1 cellular context compared by ENCODE assay signal in the genomic region with DNA sequence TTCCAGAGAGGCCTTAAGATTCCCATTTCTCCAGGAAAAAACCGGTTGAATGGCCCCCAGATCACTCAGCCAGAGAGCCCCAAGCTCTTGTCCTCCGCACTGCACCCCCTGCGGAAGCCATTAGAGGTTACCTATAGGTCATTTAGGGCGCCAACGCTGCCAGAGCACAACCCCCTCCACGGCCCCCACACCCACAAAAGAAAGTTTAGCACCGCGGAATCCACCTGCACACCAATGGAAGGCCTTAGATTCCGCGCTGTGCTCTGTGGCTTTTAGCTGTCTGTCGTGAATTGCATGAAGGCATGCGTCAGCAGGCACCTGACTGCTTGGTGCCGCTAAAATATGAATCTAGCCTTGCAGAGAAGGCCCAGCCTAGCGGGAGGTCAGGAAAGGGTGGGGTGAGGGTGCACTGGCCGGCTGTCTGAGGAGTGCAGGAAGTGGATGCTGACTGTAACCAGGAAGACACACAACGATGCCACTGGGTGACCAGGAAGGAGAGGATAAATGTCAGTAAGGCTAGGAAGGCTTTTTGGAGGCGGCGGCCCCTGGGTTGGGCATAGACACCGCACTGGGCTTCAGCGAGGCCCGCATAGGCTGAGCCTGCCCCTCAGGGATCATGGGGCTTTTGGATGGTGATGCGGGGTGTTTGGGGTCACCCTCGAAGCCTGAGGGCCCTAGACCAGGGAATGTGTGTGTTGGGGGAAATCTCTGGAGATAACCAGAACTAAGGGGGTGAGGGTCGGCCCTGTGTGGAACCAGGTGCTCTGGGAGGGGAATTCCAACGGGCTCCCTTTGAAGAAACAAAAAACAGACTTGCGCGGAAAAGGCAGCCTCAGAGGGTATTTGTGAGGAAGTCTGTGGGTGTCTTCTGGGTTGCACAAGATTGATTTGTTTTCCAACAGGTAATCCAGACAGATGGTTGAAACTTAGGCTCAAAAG.
A peak's percentile ranks its signal among the peaks of the same experiment; 100 is the strongest.
TF ChIP-seq lines count a peak whose summit lies in the region.

No MANE protein-coding gene starts in this region.

TF ChIP-seq in K562, 482 proteins besides CTCF, POLR2A, EP300 and RAD21 (continued from another document and continues in another):
- TF ChIP-seq, protein P1, sequence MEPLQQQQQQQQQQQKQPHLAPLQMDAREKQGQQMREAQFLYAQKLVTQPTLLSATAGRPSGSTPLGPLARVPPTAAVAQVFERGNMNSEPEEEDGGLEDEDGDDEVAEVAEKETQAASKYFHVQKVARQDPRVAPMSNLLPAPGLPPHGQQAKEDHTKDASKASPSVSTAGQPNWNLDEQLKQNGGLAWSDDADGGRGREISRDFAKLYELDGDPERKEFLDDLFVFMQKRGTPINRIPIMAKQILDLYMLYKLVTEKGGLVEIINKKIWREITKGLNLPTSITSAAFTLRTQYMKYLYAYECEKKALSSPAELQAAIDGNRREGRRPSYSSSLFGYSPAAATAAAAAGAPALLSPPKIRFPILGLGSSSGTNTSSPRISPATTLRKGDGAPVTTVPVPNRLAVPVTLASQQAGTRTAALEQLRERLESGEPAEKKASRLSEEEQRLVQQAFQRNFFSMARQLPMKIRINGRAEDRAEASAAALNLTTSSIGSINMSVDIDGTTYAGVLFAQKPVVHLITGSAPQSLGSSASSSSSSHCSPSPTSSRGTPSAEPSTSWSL (CRISPR knock-in tag; IDR thresholded peaks at IDR 0.05; ENCODE audit: borderline replicate concordance): no peak
- TF ChIP-seq PML (IDR thresholded peaks at IDR 0.05; ENCODE audit: low read length) (peak; percentile 54; the same call in 1 of the 2 replicates), MEF2D (tag; conservative IDR thresholded peaks at IDR 0.05; ENCODE audit: low read depth) (0 out of 2 replicates have a peak, but pooled peaks have one; percentile 38), TBP (optimal IDR thresholded peaks at IDR 0.05; ENCODE audit: low read depth, low read length) (peak; percentile 59), ZNF134 (CRISPR knock-in tag; conservative IDR thresholded peaks at IDR 0.05) (no peak), CSDE1 (IDR thresholded peaks at IDR 0.05) (no peak), MTF1 (CRISPR knock-in tag; IDR thresholded peaks at IDR 0.05; ENCODE audit: borderline replicate concordance) (0 out of 2 replicates have a peak, but pooled peaks have one; percentile 4), CAMTA2 (CRISPR knock-in tag; conservative IDR thresholded peaks at IDR 0.05) (no peak), HDAC2 (IDR thresholded peaks at IDR 0.05) (peak; percentile 83; the same call in 1 of the 2 replicates), ASH1L (IDR thresholded peaks at IDR 0.05; ENCODE audit: borderline replicate concordance, low read depth, partially characterized antibody) (no peak), ARNT (IDR thresholded peaks at IDR 0.05) (peak; percentile 65 to 77; a peak in 2 of 4 replicates), CCNT2 (IDR thresholded peaks at IDR 0.05; ENCODE audit: borderline replicate concordance, extremely low read depth, insufficient read length, low read depth, low read length) (no peak), YY1 (IDR thresholded peaks at IDR 0.05; ENCODE audit: borderline replicate concordance in 1 of 3, control insufficient read depth in 1 of 3, extremely low read depth in 1 of 3, insufficient read depth in 3 of 3, insufficient read length in 1 of 3, insufficient replicate concordance in 2 of 3, low read depth in 1 of 3, low read length in 2 of 3) (peak in 1 of 3 experiments; percentile 68), ZNF717 (CRISPR knock-in tag; IDR thresholded peaks at IDR 0.05) (no peak), ELF2 (CRISPR knock-in tag; IDR thresholded peaks at IDR 0.05) (peak; percentile 12; the same call in 1 of the 2 replicates), SNRNP70 (optimal IDR thresholded peaks at IDR 0.05; ENCODE audit: low read depth, low read length) (no peak), MEIS2 (IDR thresholded peaks at IDR 0.05; ENCODE audit: partially characterized antibody) (peak; percentile 60), ZNF253 (CRISPR knock-in tag; conservative IDR thresholded peaks at IDR 0.05) (no peak), SP1 (CRISPR knock-in tag; IDR thresholded peaks at IDR 0.05) (no peak), MAFG (tag; conservative IDR thresholded peaks at IDR 0.05) (no peak; the same call in 1 of the 2 replicates), DACH1 (IDR thresholded peaks at IDR 0.05; ENCODE audit: partially characterized antibody) (no peak), RFX5 (IDR thresholded peaks at IDR 0.05; ENCODE audit: low read depth, low read length) (no peak), CHD1 (IDR thresholded peaks at IDR 0.05; ENCODE audit: low read length) (no peak), XRCC3 (IDR thresholded peaks at IDR 0.05) (no peak), HLTF (IDR thresholded peaks at IDR 0.05) (peak; percentile 57), HNRNPUL1 (IDR thresholded peaks at IDR 0.05; ENCODE audit: low read length) (no peak), PHF20 (IDR thresholded peaks at IDR 0.05; ENCODE audit: partially characterized antibody) (no peak), C11orf30 (IDR thresholded peaks at IDR 0.05; ENCODE audit: low read depth) (peak; percentile 74), RNF2 (IDR thresholded peaks at IDR 0.05) (peak; percentile 75), MCM7 (IDR thresholded peaks at IDR 0.05) (no peak), DNMT1 (IDR thresholded peaks at IDR 0.05) (no peak), RBM14 (IDR thresholded peaks at IDR 0.05; ENCODE audit: borderline replicate concordance, insufficient read depth, low read depth, low read length) (no peak), ZNF445 (CRISPR knock-in tag; IDR thresholded peaks at IDR 0.05; ENCODE audit: low read depth) (no peak), ZNF77 (CRISPR knock-in tag; IDR thresholded peaks at IDR 0.05) (no peak), ZNF143 (CRISPR knock-in tag; IDR thresholded peaks at IDR 0.05) (no peak), NEUROD1 (IDR thresholded peaks at IDR 0.05; ENCODE audit: borderline replicate concordance, low read depth, low read length, partially characterized antibody) (peak; percentile 39), BDP1 (IDR thresholded peaks at IDR 0.05; ENCODE audit: insufficient read depth, insufficient read length) (no peak), THRAP3 (IDR thresholded peaks at IDR 0.05; ENCODE audit: borderline replicate concordance) (no peak), PRPF4 (IDR thresholded peaks at IDR 0.05; ENCODE audit: insufficient read depth, low read depth, low read length, poor library complexity, severe bottlenecking) (no peak), ZKSCAN3 (CRISPR knock-in tag; IDR thresholded peaks at IDR 0.05) (no peak), NCOR1 (IDR thresholded peaks at IDR 0.05) (peak; percentile 66), ZNF76 (CRISPR knock-in tag; IDR thresholded peaks at IDR 0.05; ENCODE audit: borderline replicate concordance) (no peak), SAP30 (IDR thresholded peaks at IDR 0.05; ENCODE audit: borderline replicate concordance, insufficient read depth, low read depth, low read length, poor library complexity, severe bottlenecking) (no peak), ZZZ3 (IDR thresholded peaks at IDR 0.05) (no peak), BRD9 (IDR thresholded peaks at IDR 0.05; ENCODE audit: low read depth, partially characterized antibody) (peak; percentile 26), FOXA1 (IDR thresholded peaks at IDR 0.05; ENCODE audit: borderline replicate concordance) (no peak), CREM (IDR thresholded peaks at IDR 0.05; ENCODE audit: low read depth) (peak; percentile 84), HDAC8 (tag; IDR thresholded peaks at IDR 0.05) (no peak; the same call in 1 of the 2 replicates), SMARCA4 (IDR thresholded peaks at IDR 0.05) (peak; percentile 70)
- TF ChIP-seq, protein P2, sequence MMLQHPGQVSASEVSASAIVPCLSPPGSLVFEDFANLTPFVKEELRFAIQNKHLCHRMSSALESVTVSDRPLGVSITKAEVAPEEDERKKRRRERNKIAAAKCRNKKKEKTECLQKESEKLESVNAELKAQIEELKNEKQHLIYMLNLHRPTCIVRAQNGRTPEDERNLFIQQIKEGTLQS (IDR thresholded peaks at IDR 0.05): peak; percentile 80
- TF ChIP-seq, protein P2 (CRISPR knock-in tag; conservative IDR thresholded peaks at IDR 0.05): no peak; the same call in 1 of the 2 replicates
- TF ChIP-seq, protein P3, sequence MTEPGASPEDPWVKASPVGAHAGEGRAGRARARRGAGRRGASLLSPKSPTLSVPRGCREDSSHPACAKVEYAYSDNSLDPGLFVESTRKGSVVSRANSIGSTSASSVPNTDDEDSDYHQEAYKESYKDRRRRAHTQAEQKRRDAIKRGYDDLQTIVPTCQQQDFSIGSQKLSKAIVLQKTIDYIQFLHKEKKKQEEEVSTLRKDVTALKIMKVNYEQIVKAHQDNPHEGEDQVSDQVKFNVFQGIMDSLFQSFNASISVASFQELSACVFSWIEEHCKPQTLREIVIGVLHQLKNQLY (CRISPR knock-in tag; conservative IDR thresholded peaks at IDR 0.05): no peak
- TF ChIP-seq, protein P4, sequence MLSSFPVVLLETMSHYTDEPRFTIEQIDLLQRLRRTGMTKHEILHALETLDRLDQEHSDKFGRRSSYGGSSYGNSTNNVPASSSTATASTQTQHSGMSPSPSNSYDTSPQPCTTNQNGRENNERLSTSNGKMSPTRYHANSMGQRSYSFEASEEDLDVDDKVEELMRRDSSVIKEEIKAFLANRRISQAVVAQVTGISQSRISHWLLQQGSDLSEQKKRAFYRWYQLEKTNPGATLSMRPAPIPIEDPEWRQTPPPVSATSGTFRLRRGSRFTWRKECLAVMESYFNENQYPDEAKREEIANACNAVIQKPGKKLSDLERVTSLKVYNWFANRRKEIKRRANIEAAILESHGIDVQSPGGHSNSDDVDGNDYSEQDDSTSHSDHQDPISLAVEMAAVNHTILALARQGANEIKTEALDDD (IDR thresholded peaks at IDR 0.05): no peak
- TF ChIP-seq, protein P5, sequence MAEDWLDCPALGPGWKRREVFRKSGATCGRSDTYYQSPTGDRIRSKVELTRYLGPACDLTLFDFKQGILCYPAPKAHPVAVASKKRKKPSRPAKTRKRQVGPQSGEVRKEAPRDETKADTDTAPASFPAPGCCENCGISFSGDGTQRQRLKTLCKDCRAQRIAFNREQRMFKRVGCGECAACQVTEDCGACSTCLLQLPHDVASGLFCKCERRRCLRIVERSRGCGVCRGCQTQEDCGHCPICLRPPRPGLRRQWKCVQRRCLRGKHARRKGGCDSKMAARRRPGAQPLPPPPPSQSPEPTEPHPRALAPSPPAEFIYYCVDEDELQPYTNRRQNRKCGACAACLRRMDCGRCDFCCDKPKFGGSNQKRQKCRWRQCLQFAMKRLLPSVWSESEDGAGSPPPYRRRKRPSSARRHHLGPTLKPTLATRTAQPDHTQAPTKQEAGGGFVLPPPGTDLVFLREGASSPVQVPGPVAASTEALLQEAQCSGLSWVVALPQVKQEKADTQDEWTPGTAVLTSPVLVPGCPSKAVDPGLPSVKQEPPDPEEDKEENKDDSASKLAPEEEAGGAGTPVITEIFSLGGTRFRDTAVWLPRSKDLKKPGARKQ (CRISPR knock-in tag; IDR thresholded peaks at IDR 0.05): no peak
- TF ChIP-seq, protein P6, sequence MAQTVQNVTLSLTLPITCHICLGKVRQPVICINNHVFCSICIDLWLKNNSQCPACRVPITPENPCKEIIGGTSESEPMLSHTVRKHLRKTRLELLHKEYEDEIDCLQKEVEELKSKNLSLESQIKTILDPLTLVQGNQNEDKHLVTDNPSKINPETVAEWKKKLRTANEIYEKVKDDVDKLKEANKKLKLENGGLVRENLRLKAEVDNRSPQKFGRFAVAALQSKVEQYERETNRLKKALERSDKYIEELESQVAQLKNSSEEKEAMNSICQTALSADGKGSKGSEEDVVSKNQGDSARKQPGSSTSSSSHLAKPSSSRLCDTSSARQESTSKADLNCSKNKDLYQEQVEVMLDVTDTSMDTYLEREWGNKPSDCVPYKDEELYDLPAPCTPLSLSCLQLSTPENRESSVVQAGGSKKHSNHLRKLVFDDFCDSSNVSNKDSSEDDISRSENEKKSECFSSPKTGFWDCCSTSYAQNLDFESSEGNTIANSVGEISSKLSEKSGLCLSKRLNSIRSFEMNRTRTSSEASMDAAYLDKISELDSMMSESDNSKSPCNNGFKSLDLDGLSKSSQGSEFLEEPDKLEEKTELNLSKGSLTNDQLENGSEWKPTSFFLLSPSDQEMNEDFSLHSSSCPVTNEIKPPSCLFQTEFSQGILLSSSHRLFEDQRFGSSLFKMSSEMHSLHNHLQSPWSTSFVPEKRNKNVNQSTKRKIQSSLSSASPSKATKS (CRISPR knock-in tag; IDR thresholded peaks at IDR 0.05): no peak
- TF ChIP-seq, protein P7, sequence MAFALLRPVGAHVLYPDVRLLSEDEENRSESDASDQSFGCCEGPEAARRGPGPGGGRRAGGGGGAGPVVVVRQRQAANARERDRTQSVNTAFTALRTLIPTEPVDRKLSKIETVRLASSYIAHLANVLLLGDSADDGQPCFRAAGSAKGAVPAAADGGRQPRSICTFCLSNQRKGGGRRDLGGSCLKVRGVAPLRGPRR (CRISPR knock-in tag; IDR thresholded peaks at IDR 0.05): no peak
- TF ChIP-seq, protein P8, sequence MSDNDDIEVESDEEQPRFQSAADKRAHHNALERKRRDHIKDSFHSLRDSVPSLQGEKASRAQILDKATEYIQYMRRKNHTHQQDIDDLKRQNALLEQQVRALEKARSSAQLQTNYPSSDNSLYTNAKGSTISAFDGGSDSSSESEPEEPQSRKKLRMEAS (CRISPR knock-in tag; IDR thresholded peaks at IDR 0.05): peak; percentile 78
- TF ChIP-seq, protein P9, sequence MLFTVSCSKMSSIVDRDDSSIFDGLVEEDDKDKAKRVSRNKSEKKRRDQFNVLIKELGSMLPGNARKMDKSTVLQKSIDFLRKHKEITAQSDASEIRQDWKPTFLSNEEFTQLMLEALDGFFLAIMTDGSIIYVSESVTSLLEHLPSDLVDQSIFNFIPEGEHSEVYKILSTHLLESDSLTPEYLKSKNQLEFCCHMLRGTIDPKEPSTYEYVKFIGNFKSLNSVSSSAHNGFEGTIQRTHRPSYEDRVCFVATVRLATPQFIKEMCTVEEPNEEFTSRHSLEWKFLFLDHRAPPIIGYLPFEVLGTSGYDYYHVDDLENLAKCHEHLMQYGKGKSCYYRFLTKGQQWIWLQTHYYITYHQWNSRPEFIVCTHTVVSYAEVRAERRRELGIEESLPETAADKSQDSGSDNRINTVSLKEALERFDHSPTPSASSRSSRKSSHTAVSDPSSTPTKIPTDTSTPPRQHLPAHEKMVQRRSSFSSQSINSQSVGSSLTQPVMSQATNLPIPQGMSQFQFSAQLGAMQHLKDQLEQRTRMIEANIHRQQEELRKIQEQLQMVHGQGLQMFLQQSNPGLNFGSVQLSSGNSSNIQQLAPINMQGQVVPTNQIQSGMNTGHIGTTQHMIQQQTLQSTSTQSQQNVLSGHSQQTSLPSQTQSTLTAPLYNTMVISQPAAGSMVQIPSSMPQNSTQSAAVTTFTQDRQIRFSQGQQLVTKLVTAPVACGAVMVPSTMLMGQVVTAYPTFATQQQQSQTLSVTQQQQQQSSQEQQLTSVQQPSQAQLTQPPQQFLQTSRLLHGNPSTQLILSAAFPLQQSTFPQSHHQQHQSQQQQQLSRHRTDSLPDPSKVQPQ (CRISPR knock-in tag; IDR thresholded peaks at IDR 0.05; ENCODE audit: borderline replicate concordance): no peak
- TF ChIP-seq, protein P10, sequence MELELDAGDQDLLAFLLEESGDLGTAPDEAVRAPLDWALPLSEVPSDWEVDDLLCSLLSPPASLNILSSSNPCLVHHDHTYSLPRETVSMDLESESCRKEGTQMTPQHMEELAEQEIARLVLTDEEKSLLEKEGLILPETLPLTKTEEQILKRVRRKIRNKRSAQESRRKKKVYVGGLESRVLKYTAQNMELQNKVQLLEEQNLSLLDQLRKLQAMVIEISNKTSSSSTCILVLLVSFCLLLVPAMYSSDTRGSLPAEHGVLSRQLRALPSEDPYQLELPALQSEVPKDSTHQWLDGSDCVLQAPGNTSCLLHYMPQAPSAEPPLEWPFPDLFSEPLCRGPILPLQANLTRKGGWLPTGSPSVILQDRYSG (tag; conservative IDR thresholded peaks at IDR 0.05; ENCODE audit: low read depth): peak; percentile 79; the same call in 1 of the 2 replicates
